9 cellular contexts compared by ENCODE assay signal in the genomic region with DNA sequence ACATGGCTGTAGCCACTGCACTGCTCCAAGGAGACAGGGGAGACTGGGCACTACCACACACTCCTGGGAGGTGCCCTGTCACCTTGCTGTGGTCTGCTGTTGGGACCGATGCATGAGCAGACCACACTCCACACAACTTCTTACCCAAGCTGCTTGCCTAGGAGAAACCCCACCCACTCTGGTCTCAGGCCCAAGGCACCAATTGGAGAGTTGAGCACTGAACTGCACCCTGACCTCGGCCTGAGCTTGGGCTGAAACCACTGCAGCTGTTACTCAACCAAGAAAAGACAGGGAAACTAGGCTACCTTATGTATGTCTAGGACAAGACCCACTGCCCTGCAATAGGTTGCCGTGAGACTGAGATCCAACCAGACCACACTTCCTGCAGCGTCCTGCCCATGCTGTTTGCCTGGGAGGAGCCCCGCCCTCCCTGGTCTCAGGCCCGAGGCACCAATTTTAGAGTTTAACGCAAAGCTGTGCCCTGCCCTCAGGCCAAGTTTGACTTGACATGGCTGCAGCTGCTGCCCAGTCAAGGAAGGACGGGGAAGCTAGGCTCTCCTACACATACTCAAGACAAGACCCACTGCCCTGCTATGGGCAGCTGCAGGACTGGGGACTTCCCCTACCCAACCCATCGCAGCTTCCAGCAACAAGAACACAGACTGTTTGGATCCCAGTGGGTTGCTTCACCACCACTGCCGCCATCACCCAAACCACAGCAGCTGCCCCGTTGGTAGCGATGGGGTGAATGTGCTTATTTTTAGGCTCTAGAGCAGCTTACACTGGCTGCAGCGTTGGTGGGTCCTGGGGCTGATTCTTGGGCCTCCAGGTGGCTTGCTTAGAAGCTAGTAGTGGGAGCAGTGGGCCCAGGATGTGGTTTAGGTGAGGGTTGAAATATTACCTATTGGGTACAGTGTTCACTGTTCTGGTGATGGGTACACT.
A peak's percentile ranks its signal among the peaks of the same experiment; 100 is the strongest.
DNase-seq lines count a peak whose midpoint lies in the region; ATAC-seq and TF ChIP-seq lines count a peak whose summit lies in the region.
"Had no signal": no experiment of that assay in that cellular context is flagged by ENCODE, and none has a peak within 500 bp of the region (broad histone marks: within the 10 kb centered on the region; RNA-seq: fewer than 3 reads in every experiment).

No MANE protein-coding gene starts in this region.

- no peaks in the 10 kb centered on the region for H3K36me3 ChIP-seq in BLaER1
- no peaks in the 10 kb centered on the region for H3K36me3 ChIP-seq in transverse colon

- BruUV-seq in MCF 10A (replicated peaks; lab: Mats Ljungman, UMichigan), result no TSS peak

- H3K4me3 ChIP-seq in BLaER1 (peak overlapping the region; percentile 35), transverse colon (no peak overlapping the region)

- intact Hi-C loops in MCF 10A (cut with micrococcal nuclease), result no loop called here
- intact Hi-C loops in transverse colon (cut with DNase I; ENCODE audit: low total_unique reads), result no loop called here

- H3K27ac Mint-ChIP-seq in MCF 10A (ENCODE audit: low read depth, unreplicated experiment) (peak overlapping the region; percentile 77), glutamatergic neuron (ENCODE audit: unreplicated experiment) (no peak overlapping the region)

- ATAC-seq in GM19438 (IDR thresholded peaks at IDR 0.05; ENCODE audit: low read depth, unreplicated experiment), result peak; percentile 79

- peak overlapping the region; percentile 62 for H3K9ac ChIP-seq in BLaER1

- 69% methylated on average over 13 of the region's 13 CpGs; no CpG with 5 or more reads in 1 of the 2 donors for WGBS in transverse colon (ENCODE audit: low coverage in 1 of 2), 2 donors

- H3K27me3 Mint-ChIP-seq in MCF 10A (ENCODE audit: insufficient read depth, unreplicated experiment) (no peaks in the 10 kb centered on the region), glutamatergic neuron (ENCODE audit: unreplicated experiment) (peaks cover 10% of the 10 kb centered on the region)

- H3K27ac ChIP-seq in BLaER1, result peak overlapping the region; percentile 85
- no peak overlapping the region for H3K27ac ChIP-seq in transverse colon

- peak overlapping the region; percentile 89 for H3K4me2 ChIP-seq in BLaER1

- in situ Hi-C loops in KBM-7 (cut with MboI; ENCODE audit: low pct_unique_long_range_greater_than_20kb, low sequenced_read_pairs) (loop anchor here (25.0 kb wide), 1 partner anchor 276 kb away; no protein-coding TSS in a partner anchor), transverse colon (cut with MboI; ENCODE audit: low pct_ligation_motif_present in 1 of 4, low pct_unique_long_range_greater_than_20kb in 1 of 4, low sequenced_read_pairs in 3 of 4) (loop anchor here (25.0 kb wide), 1 partner anchor 276 kb away; no protein-coding TSS in a partner anchor)

- H3K4me1 ChIP-seq in BLaER1, result peaks cover 74% of the 10 kb centered on the region
- peaks cover 0 to 5% (median 0%) of the 10 kb centered on the region in 4 donors for H3K4me1 ChIP-seq in transverse colon

- TF ChIP-seq EP300 in transverse colon (IDR thresholded peaks at IDR 0.05; ENCODE audit: low read depth), result no peak

- H3K9me3 ChIP-seq in BLaER1, result peaks cover 13% of the 10 kb centered on the region
- peaks cover 0 to 1% of the 10 kb centered on the region in 2 donors for H3K9me3 ChIP-seq in transverse colon

- no peak for TF ChIP-seq CTCF in MCF 10A (IDR thresholded peaks at IDR 0.05; ENCODE audit: unreplicated experiment)
- TF ChIP-seq CTCF in glutamatergic neuron (IDR thresholded peaks at IDR 0.05; ENCODE audit: partially characterized antibody, unreplicated experiment), result no peak
- TF ChIP-seq CTCF in transverse colon (IDR thresholded peaks at IDR 0.05), result no peak

- CTCF ChIA-PET in MCF 10A (lab: Yijun Ruan, JAX), result interaction anchor here (0.6 to 1.3 kb wide), 2 partner anchors 16 to 59 kb away, joined by 3 to 4 read pairs; no protein-coding TSS in a partner anchor

- no peaks in the 10 kb centered on the region for H4K20me1 ChIP-seq in BLaER1

- POLR2A ChIA-PET in MCF 10A (lab: Yijun Ruan, JAX), result no interaction called here

- H3K9me3 Mint-ChIP-seq in MCF 10A (ENCODE audit: unreplicated experiment) (no peaks in the 10 kb centered on the region), glutamatergic neuron (ENCODE audit: unreplicated experiment) (peaks cover 16% of the 10 kb centered on the region)

- peak; percentile 39 for DNase-seq in KBM-7
- peak; percentile 24 for DNase-seq in MCF 10A (ENCODE audit: unreplicated experiment)
- no peak for DNase-seq in central memory CD4-positive, alpha-beta T cell
- DNase-seq in glutamatergic neuron, result no peak
- DNase-seq in NCI-H774 (lab: John Stamatoyannopoulos, UW), result no peak
- DNase-seq in transverse colon, result no peak
- DNase-seq: activated gamma-delta T cell had no signal

- H3K27me3 ChIP-seq in BLaER1 (no peaks in the 10 kb centered on the region), transverse colon (peaks cover 8% of the 10 kb centered on the region)

- no peak for TF ChIP-seq POLR2A in transverse colon (IDR thresholded peaks at IDR 0.05)

- H3K4me1 Mint-ChIP-seq in MCF 10A (ENCODE audit: insufficient read depth, unreplicated experiment) (peaks cover 15% of the 10 kb centered on the region), glutamatergic neuron (ENCODE audit: low read depth, unreplicated experiment) (no peaks in the 10 kb centered on the region)

- H3K36me3 Mint-ChIP-seq in MCF 10A (ENCODE audit: insufficient read depth, unreplicated experiment) (no peaks in the 10 kb centered on the region), glutamatergic neuron (ENCODE audit: unreplicated experiment) (no peaks in the 10 kb centered on the region)

- H3K4me3 Mint-ChIP-seq in MCF 10A (ENCODE audit: unreplicated experiment) (no peak overlapping the region), glutamatergic neuron (ENCODE audit: unreplicated experiment) (no peak overlapping the region)

Comparison
In these comparisons a context has a peak if more than half of its experiments do, and no peak if none do; other contexts are left out.
1. DNase-seq: peak in KBM-7 (single experiment) and MCF 10A (single experiment); none in central memory CD4-positive, alpha-beta T cell (single experiment), glutamatergic neuron (single experiment), NCI-H774 (single experiment) and transverse colon (single experiment).